Comparison of ENCODE assay signal across 2 cellular contexts in genomic region chr17:1711804-1712203, GRCh38.
TF ChIP-seq lines count a peak whose summit lies in the region.

No MANE protein-coding gene starts in this region.

TF ChIP-seq in A549, 52 proteins besides CTCF, POLR2A, EP300 and RAD21:
- peak; percentile 84; the same call in 1 of the 2 replicates for TF ChIP-seq HOXA7 (CRISPR knock-in tag; IDR thresholded peaks at IDR 0.05)
- no peak for TF ChIP-seq TFCP2L1 (CRISPR knock-in tag; IDR thresholded peaks at IDR 0.05)
- TF ChIP-seq FOSB (CRISPR knock-in tag; IDR thresholded peaks at IDR 0.05): peak; percentile 5; the same call in 1 of the 2 replicates
- TF ChIP-seq HMGXB4 (CRISPR knock-in tag; IDR thresholded peaks at IDR 0.05; ENCODE audit: borderline replicate concordance): peak; percentile 27; the same call in 1 of the 2 replicates
- peak; percentile 43; the same call in 1 of the 2 replicates for TF ChIP-seq USF2 (IDR thresholded peaks at IDR 0.05)
- peak; percentile 89; the same call in 1 of the 2 replicates for TF ChIP-seq POLR2AphosphoS2 (conservative IDR thresholded peaks at IDR 0.05; ENCODE audit: low read length)
- no peak for TF ChIP-seq MAX (IDR thresholded peaks at IDR 0.05)
- no peak for TF ChIP-seq E2F6 (IDR thresholded peaks at IDR 0.05; ENCODE audit: borderline replicate concordance, low read depth)
- TF ChIP-seq BHLHE40 (IDR thresholded peaks at IDR 0.05; ENCODE audit: low read depth, low read length): no peak
- TF ChIP-seq SREBF2 (IDR thresholded peaks at IDR 0.05): no peak

TF ChIP-seq in GM23338, 12 proteins besides CTCF, POLR2A, EP300 and RAD21:
- TF ChIP-seq ZNF114 (CRISPR knock-in tag; IDR thresholded peaks at IDR 0.05): no peak
- TF ChIP-seq POLR2AphosphoS5 (IDR thresholded peaks at IDR 0.05; ENCODE audit: low read depth): no peak
- TF ChIP-seq JUNB (IDR thresholded peaks at IDR 0.05; ENCODE audit: unreplicated experiment): no peak
- no peak for TF ChIP-seq ZNF462 (CRISPR knock-in tag; IDR thresholded peaks at IDR 0.05)
- TF ChIP-seq ZNF331 (CRISPR knock-in tag; IDR thresholded peaks at IDR 0.05; ENCODE audit: low read depth): no peak
- TF ChIP-seq EZH2 (IDR thresholded peaks at IDR 0.05; ENCODE audit: low read depth, unreplicated experiment): no peak
- TF ChIP-seq REST (IDR thresholded peaks at IDR 0.05; ENCODE audit: unreplicated experiment): no peak
- TF ChIP-seq EZH2phosphoT487 (IDR thresholded peaks at IDR 0.05; ENCODE audit: unreplicated experiment): no peak
